In the genomic region with DNA sequence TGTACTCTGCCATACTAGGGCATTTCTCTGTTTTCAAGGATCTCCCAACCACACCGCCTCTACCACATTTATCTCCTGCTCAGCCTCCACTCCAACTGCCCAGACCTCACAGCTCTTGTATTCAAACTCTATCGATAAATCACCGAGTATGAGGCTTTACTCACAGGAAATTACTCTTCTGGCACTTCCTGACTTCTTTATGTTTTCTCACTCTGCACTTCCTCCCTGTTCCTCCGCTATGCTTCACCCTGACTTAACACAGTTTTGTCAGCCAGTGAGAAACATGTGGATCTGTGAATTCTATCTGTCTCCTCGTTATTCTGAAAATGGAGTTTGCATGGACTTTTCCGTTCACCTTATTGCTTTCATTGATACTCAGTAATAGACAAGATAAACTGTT, we compare ENCODE assay signal across 11 cellular contexts. TPM values are rescaled to one million over a fixed set of nuclear protein-coding genes. Genes with fewer than 3 reads are reported as not detected.
DNase-seq lines count a peak whose midpoint lies in the region; ATAC-seq lines count a peak whose summit lies in the region.
"Had no signal": no experiment of that assay in that cellular context is flagged by ENCODE, and none has a peak within 500 bp of the region (broad histone marks: within the 10 kb centered on the region; RNA-seq: fewer than 3 reads in every experiment).

No MANE protein-coding gene starts in this region.

- H3K4me1 ChIP-seq in skeletal muscle satellite cell (ENCODE audit: control insufficient read depth, insufficient read depth, low read length) = peaks cover 16% of the 10 kb centered on the region

- no peaks in the 10 kb centered on the region for H3K36me3 ChIP-seq in skeletal muscle satellite cell (ENCODE audit: insufficient read depth, low read length)
- H3K36me3 ChIP-seq: thoracic aorta had no signal

- peaks cover 5% of the 10 kb centered on the region for H3K27me3 ChIP-seq in skeletal muscle satellite cell (ENCODE audit: control insufficient read depth, insufficient read depth, low read length)

- DNase-seq in NK-92 treated with Interleukin-12 subunit alpha and Interleukin-12 subunit beta, amount 100 ng/mL, for 24 hours (lab: John Stamatoyannopoulos, UW) = peak; percentile 6
- DNase-seq in NK-92 (lab: John Stamatoyannopoulos, UW; ENCODE audit: unreplicated experiment) (no peak), NOMO-1 treated with DMSO at 0.1 percent for 48 hours (lab: John Stamatoyannopoulos, UW; ENCODE audit: unreplicated experiment) (peak; percentile 67), SKM-1 treated with dmso at 0.1 percent for 144 hours (lab: John Stamatoyannopoulos, UW; ENCODE audit: unreplicated experiment) (no peak)
- peak; percentile 43 for DNase-seq in central memory CD4-positive, alpha-beta T cell
- DNase-seq: activated CD8-positive, alpha-beta memory T cell treated with anti-CD3 and anti-CD28 coated beads, Interleukin-2, amount 50 U/mL, for 4 hours; psoas muscle had no signal

- H3K4me2 ChIP-seq in skeletal muscle satellite cell (ENCODE audit: low read length) = peak overlapping the region; percentile 53

- H3K4me3 ChIP-seq in skeletal muscle satellite cell (ENCODE audit: low read length) = no peak overlapping the region
- H3K4me3 ChIP-seq: psoas muscle, thoracic aorta had no signal

- H3K9ac ChIP-seq in skeletal muscle satellite cell (ENCODE audit: low read depth, low read length) = no peak overlapping the region

- ATAC-seq in HG03097 (IDR thresholded peaks at IDR 0.05; ENCODE audit: low FRiP score, unreplicated experiment) (no peak), HG02840 (IDR thresholded peaks at IDR 0.05; ENCODE audit: low FRiP score, unreplicated experiment) (no peak)
- ATAC-seq: psoas muscle had no signal

- H3K9me3 ChIP-seq in skeletal muscle satellite cell (replicated peaks; ENCODE audit: low read length) = no peaks in the 10 kb centered on the region
- H3K9me3 ChIP-seq: psoas muscle, thoracic aorta had no signal

RNA-seq across cellular contexts. Expression of a gene that starts 2.6 kb away (rescaled TPM):
- total RNA-seq in skeletal muscle satellite cell (2012; rRNA removed) = 8.9 and 18.6 TPM in 2 replicates

RNA-seq across cellular contexts. Expression of a gene that starts 11.5 kb away (rescaled TPM):
- 0.22 and 0.25 TPM in 2 replicates for total RNA-seq in skeletal muscle satellite cell (2012; rRNA removed)

Comparison
In these comparisons a context has a peak if more than half of its experiments do, and no peak if none do; other contexts are left out.
1. DNase-seq: peak in NK-92 treated with Interleukin-12 subunit alpha and Interleukin-12 subunit beta, amount 100 ng/mL, for 24 hours (single experiment), NOMO-1 treated with DMSO at 0.1 percent for 48 hours (single experiment) and central memory CD4-positive, alpha-beta T cell (single experiment); none in NK-92 (single experiment) and SKM-1 treated with dmso at 0.1 percent for 144 hours (single experiment).